2 cellular contexts compared by ENCODE assay signal in genomic region chr19:34655651-34656050, GRCh38.
TF ChIP-seq lines count a peak whose summit lies in the region.

No MANE protein-coding gene starts in this region.

TF ChIP-seq in A549, 52 proteins besides CTCF, POLR2A, EP300 and RAD21:
- TF ChIP-seq CHD2 (IDR thresholded peaks at IDR 0.05; ENCODE audit: low read length, partially characterized antibody) (no peak), HOXB13 (CRISPR knock-in tag; IDR thresholded peaks at IDR 0.05; ENCODE audit: low read depth) (no peak), RFX5 (IDR thresholded peaks at IDR 0.05) (no peak), BCL3 (IDR thresholded peaks at IDR 0.05) (no peak), USF2 (IDR thresholded peaks at IDR 0.05) (no peak), CHD4 (IDR thresholded peaks at IDR 0.05; ENCODE audit: borderline replicate concordance) (no peak), RCOR1 (IDR thresholded peaks at IDR 0.05; ENCODE audit: low read depth, low read length) (no peak), EHMT2 (IDR thresholded peaks at IDR 0.05; ENCODE audit: low read depth) (no peak), HMGXB4 (CRISPR knock-in tag; IDR thresholded peaks at IDR 0.05; ENCODE audit: borderline replicate concordance) (no peak), HES2 (IDR thresholded peaks at IDR 0.05) (no peak), MAX (IDR thresholded peaks at IDR 0.05) (no peak)
TF ChIP-seq in A549: peak in this region for 0.

TF ChIP-seq in HepG2, 621 proteins besides CTCF, POLR2A, EP300 and RAD21:
- TF ChIP-seq HOXA7 (CRISPR knock-in tag; IDR thresholded peaks at IDR 0.05) (no peak), ZNF569 (CRISPR knock-in tag; IDR thresholded peaks at IDR 0.05; ENCODE audit: borderline replicate concordance) (no peak), AGO1 (IDR thresholded peaks at IDR 0.05; ENCODE audit: low read depth, low read length, poor library complexity, severe bottlenecking) (no peak), TEF (CRISPR knock-in tag; IDR thresholded peaks at IDR 0.05) (no peak), ZBTB21 (CRISPR knock-in tag; IDR thresholded peaks at IDR 0.05) (no peak), SPEN (CRISPR knock-in tag; IDR thresholded peaks at IDR 0.05; ENCODE audit: low read depth) (no peak), YEATS2 (CRISPR knock-in tag; IDR thresholded peaks at IDR 0.05; ENCODE audit: borderline replicate concordance) (no peak), ARNT2 (CRISPR knock-in tag; IDR thresholded peaks at IDR 0.05; ENCODE audit: low read depth) (no peak), HDAC1 (CRISPR knock-in tag; IDR thresholded peaks at IDR 0.05) (no peak), MTA3 (CRISPR knock-in tag; IDR thresholded peaks at IDR 0.05) (no peak), FOXO1 (CRISPR knock-in tag; IDR thresholded peaks at IDR 0.05) (no peak), ISX (CRISPR knock-in tag; conservative IDR thresholded peaks at IDR 0.05) (no peak), ZBTB4 (CRISPR knock-in tag; IDR thresholded peaks at IDR 0.05; ENCODE audit: borderline replicate concordance) (no peak), NFKBIZ (CRISPR knock-in tag; IDR thresholded peaks at IDR 0.05) (no peak), ETV5 (CRISPR knock-in tag; IDR thresholded peaks at IDR 0.05; ENCODE audit: borderline replicate concordance) (no peak), GLMP (CRISPR knock-in tag; IDR thresholded peaks at IDR 0.05; ENCODE audit: borderline replicate concordance) (no peak), ZNF362 (CRISPR knock-in tag; IDR thresholded peaks at IDR 0.05; ENCODE audit: borderline replicate concordance) (peak; percentile 50; the same call in 1 of the 2 replicates), SOX6 (IDR thresholded peaks at IDR 0.05) (no peak), SOX6 (CRISPR knock-in tag; IDR thresholded peaks at IDR 0.05) (0 out of 2 replicates have a peak, but pooled peaks have one; percentile 21), ZNF850 (CRISPR knock-in tag; conservative IDR thresholded peaks at IDR 0.05) (no peak), SNAPC5 (CRISPR knock-in tag; IDR thresholded peaks at IDR 0.05; ENCODE audit: borderline replicate concordance) (no peak), RXRA (CRISPR knock-in tag; IDR thresholded peaks at IDR 0.05) (no peak), MEIS2 (CRISPR knock-in tag; IDR thresholded peaks at IDR 0.05) (no peak), ZBTB25 (CRISPR knock-in tag; IDR thresholded peaks at IDR 0.05) (no peak), ATF1 (CRISPR knock-in tag; IDR thresholded peaks at IDR 0.05) (no peak), TARDBP (CRISPR knock-in tag; IDR thresholded peaks at IDR 0.05) (no peak), CBX1 (IDR thresholded peaks at IDR 0.05; ENCODE audit: low read depth) (no peak), TSC22D2 (CRISPR knock-in tag; IDR thresholded peaks at IDR 0.05; ENCODE audit: borderline replicate concordance) (no peak), ZBTB7A (CRISPR knock-in tag; IDR thresholded peaks at IDR 0.05) (no peak), RARA (CRISPR knock-in tag; IDR thresholded peaks at IDR 0.05) (no peak), CREM (IDR thresholded peaks at IDR 0.05) (no peak), CREM (CRISPR knock-in tag; IDR thresholded peaks at IDR 0.05) (no peak), SOX13 (IDR thresholded peaks at IDR 0.05) (no peak), SOX13 (CRISPR knock-in tag; conservative IDR thresholded peaks at IDR 0.05 in 1 of 2, IDR thresholded peaks at IDR 0.05 in 1 of 2) (0 out of 4 replicates have a peak, but pooled peaks of 1 of the 2 experiments have one; percentile 24), TEAD3 (CRISPR knock-in tag; optimal IDR thresholded peaks at IDR 0.05; ENCODE audit: borderline replicate concordance) (peak; percentile 72), ARNT (IDR thresholded peaks at IDR 0.05) (no peak), SIN3A (IDR thresholded peaks at IDR 0.05; ENCODE audit: borderline replicate concordance, low read depth, low read length) (no peak), ZMAT3 (CRISPR knock-in tag; conservative IDR thresholded peaks at IDR 0.05) (no peak), TOE1 (CRISPR knock-in tag; IDR thresholded peaks at IDR 0.05) (no peak), BCL6 (CRISPR knock-in tag; IDR thresholded peaks at IDR 0.05) (peak; percentile 25; the same call in 1 of the 2 replicates), ZNF432 (CRISPR knock-in tag; IDR thresholded peaks at IDR 0.05; ENCODE audit: borderline replicate concordance) (no peak), CEBPB (IDR thresholded peaks at IDR 0.05; ENCODE audit: borderline replicate concordance, low read depth, low read length) (peak; percentile 52; the same call in 1 of the 2 replicates), EEA1 (CRISPR knock-in tag; IDR thresholded peaks at IDR 0.05; ENCODE audit: borderline replicate concordance) (no peak), ZNF343 (CRISPR knock-in tag; IDR thresholded peaks at IDR 0.05) (no peak), NR2C2 (CRISPR knock-in tag; IDR thresholded peaks at IDR 0.05; ENCODE audit: borderline replicate concordance) (no peak), ZNF232 (CRISPR knock-in tag; IDR thresholded peaks at IDR 0.05; ENCODE audit: borderline replicate concordance) (no peak), NFE2L1 (CRISPR knock-in tag; IDR thresholded peaks at IDR 0.05; ENCODE audit: borderline replicate concordance) (no peak), ZXDC (CRISPR knock-in tag; IDR thresholded peaks at IDR 0.05) (no peak), ZNF709 (CRISPR knock-in tag; IDR thresholded peaks at IDR 0.05) (no peak), ZNF589 (CRISPR knock-in tag; conservative IDR thresholded peaks at IDR 0.05) (no peak), MTF2 (CRISPR knock-in tag; IDR thresholded peaks at IDR 0.05; ENCODE audit: borderline replicate concordance) (no peak), HNF4A (CRISPR knock-in tag; IDR thresholded peaks at IDR 0.05) (peak; percentile 63), PHF20 (CRISPR knock-in tag; IDR thresholded peaks at IDR 0.05) (no peak), ZNF235 (CRISPR knock-in tag; IDR thresholded peaks at IDR 0.05; ENCODE audit: borderline replicate concordance) (no peak), ZBTB26 (CRISPR knock-in tag; IDR thresholded peaks at IDR 0.05; ENCODE audit: borderline replicate concordance) (peak; percentile 93), NR2F6 (IDR thresholded peaks at IDR 0.05) (peak; percentile 55), NR2F6 (CRISPR knock-in tag; IDR thresholded peaks at IDR 0.05) (peak; percentile 70), PAWR (CRISPR knock-in tag; IDR thresholded peaks at IDR 0.05; ENCODE audit: borderline replicate concordance) (no peak), ZNF230 (CRISPR knock-in tag; IDR thresholded peaks at IDR 0.05) (no peak), ZBTB14 (CRISPR knock-in tag; IDR thresholded peaks at IDR 0.05) (no peak), ZNF703 (CRISPR knock-in tag; IDR thresholded peaks at IDR 0.05; ENCODE audit: borderline replicate concordance) (no peak), ZNF335 (CRISPR knock-in tag; IDR thresholded peaks at IDR 0.05) (no peak), ZNF547 (CRISPR knock-in tag; IDR thresholded peaks at IDR 0.05) (no peak), RARG (CRISPR knock-in tag; IDR thresholded peaks at IDR 0.05; ENCODE audit: low read depth) (no peak), CEBPG (CRISPR knock-in tag; IDR thresholded peaks at IDR 0.05) (peak; percentile 77), ZNF333 (CRISPR knock-in tag; IDR thresholded peaks at IDR 0.05; ENCODE audit: borderline replicate concordance) (no peak)
TF ChIP-seq in HepG2: peak in this region for 10.
